1 cellular context compared by ENCODE assay signal in the genomic region with DNA sequence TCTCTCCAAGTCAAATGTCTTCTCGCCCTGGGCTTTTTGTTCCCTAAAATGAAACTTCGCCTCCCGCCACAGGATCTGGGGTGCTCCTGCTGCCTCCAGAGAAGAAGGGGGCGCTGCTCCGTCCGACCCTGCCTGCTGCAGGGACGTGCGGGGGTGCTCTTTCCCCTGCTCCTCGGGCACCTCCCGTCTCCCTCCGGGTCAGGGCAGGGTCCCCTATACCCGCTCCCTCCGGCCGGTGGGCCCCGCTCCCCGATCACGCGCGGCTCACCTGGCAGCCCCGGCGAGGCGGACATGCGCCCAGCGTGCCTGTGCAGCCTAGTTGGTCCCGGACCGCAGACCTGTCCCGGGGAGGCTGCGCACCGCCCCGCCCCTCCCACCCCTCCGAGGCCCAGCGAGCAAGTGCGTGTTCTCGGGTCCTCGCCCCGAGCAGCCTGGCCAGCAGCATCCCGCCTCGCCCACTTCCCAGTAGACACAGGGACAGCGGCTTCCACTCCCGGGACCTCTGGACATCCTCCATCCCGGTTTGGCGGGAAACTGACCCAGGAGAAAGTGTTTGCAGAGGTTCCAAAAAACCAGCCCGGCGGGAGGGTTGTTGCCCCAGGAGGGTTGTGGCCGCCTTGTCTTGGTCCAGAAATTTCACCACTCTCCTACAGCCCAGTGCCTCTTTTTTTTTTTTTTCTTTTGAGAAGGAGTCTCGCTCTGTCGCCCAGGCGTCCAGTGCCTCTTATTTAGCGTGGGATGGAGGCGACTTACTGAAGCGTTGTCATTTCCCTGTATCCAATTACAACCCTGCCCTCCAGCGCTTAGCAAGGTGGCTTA.
TF ChIP-seq lines count a peak whose summit lies in the region.

OXGR1 (minus strand) TSS at position 447 of the 819 bp plus-strand sequence. CDS start 6,717 bp downstream, outside the sequence.

TF ChIP-seq in SK-N-SH, 30 proteins besides CTCF, POLR2A, EP300 and RAD21 (continued from another document):
- TF ChIP-seq, protein P1, sequence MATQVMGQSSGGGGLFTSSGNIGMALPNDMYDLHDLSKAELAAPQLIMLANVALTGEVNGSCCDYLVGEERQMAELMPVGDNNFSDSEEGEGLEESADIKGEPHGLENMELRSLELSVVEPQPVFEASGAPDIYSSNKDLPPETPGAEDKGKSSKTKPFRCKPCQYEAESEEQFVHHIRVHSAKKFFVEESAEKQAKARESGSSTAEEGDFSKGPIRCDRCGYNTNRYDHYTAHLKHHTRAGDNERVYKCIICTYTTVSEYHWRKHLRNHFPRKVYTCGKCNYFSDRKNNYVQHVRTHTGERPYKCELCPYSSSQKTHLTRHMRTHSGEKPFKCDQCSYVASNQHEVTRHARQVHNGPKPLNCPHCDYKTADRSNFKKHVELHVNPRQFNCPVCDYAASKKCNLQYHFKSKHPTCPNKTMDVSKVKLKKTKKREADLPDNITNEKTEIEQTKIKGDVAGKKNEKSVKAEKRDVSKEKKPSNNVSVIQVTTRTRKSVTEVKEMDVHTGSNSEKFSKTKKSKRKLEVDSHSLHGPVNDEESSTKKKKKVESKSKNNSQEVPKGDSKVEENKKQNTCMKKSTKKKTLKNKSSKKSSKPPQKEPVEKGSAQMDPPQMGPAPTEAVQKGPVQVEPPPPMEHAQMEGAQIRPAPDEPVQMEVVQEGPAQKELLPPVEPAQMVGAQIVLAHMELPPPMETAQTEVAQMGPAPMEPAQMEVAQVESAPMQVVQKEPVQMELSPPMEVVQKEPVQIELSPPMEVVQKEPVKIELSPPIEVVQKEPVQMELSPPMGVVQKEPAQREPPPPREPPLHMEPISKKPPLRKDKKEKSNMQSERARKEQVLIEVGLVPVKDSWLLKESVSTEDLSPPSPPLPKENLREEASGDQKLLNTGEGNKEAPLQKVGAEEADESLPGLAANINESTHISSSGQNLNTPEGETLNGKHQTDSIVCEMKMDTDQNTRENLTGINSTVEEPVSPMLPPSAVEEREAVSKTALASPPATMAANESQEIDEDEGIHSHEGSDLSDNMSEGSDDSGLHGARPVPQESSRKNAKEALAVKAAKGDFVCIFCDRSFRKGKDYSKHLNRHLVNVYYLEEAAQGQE (IDR thresholded peaks at IDR 0.05; ENCODE audit: low read depth, low read length): no peak
- TF ChIP-seq GATA2 (CRISPR knock-in tag; IDR thresholded peaks at IDR 0.05): no peak
